ENCODE assay signal across 10 cellular contexts in the genomic region with DNA sequence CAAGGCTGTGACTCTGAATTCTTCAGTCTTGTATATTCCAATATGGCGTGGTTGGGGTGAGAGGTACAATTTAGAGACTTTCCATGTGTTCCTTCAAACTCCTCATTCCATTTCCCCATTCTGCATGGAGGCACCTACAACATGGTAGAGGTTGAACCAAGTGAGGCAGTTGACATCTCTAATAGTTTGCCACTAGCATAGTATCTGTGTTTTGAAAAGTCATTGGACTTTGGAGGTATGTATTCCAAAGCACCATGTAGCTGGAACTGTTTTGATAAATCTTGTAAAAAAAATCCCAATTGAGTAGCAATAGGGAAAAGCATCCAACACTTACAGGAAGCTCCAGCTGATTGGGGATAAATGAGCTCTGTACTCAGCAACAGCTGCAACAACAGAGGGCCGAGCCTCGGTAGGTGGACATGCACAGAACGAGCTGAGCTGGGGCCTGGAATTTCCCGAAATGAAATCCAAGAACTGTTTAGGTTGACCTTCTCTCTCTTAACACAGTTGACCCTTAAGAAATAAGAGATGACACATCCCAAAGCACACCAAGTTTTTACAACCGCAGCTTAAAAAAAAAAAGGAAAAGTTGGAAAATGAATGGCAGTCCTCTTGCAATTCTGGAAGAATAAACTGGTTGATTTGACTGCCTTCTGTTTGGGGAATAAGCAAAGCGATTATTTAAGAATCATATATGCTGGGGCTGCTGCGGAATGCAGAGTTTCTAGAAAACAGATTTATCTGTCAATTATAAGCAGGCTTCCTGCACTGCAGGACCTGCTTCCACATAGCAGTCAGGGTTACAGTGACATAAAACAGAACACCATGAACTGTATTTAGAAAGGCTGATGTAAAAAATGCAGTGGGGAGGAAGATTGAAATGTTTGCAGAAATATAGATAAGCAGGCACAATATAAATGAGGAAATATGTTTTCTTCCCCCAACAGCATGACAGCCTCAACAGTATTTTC.
DNase-seq lines count a peak whose midpoint lies in the region; ATAC-seq lines count a peak whose summit lies in the region.
"Had no signal": no experiment of that assay in that cellular context is flagged by ENCODE, and none has a peak within 500 bp of the region (broad histone marks: within the 10 kb centered on the region; RNA-seq: fewer than 3 reads in every experiment).

No MANE protein-coding gene starts in this region.

- H3K27me3 Mint-ChIP-seq in activated CD4-positive, alpha-beta memory T cell treated with anti-CD3 and anti-CD28 coated beads for 36 hours = no peaks in the 10 kb centered on the region

- no peaks in the 10 kb centered on the region for H3K9me3 Mint-ChIP-seq in activated CD4-positive, alpha-beta memory T cell treated with anti-CD3 and anti-CD28 coated beads for 36 hours

- no peaks in the 10 kb centered on the region for H3K36me3 Mint-ChIP-seq in activated CD4-positive, alpha-beta memory T cell treated with anti-CD3 and anti-CD28 coated beads for 36 hours

- no peak overlapping the region for H3K4me3 Mint-ChIP-seq in activated CD4-positive, alpha-beta memory T cell treated with anti-CD3 and anti-CD28 coated beads for 36 hours

- peaks cover 11% of the 10 kb centered on the region for H3K4me1 ChIP-seq in rectal smooth muscle tissue (ENCODE audit: control insufficient read depth, insufficient read depth, low read length)

- no peaks in the 10 kb centered on the region for H3K36me3 ChIP-seq in rectal smooth muscle tissue (ENCODE audit: control insufficient read depth, insufficient read depth, low read length)

- no peak for ATAC-seq in HG03045 (IDR thresholded peaks at IDR 0.05; ENCODE audit: unreplicated experiment)

- CTCF ChIA-PET in activated CD4-positive, alpha-beta memory T cell treated with anti-CD3 and anti-CD28 coated beads for 36 hours (lab: Charles Lee) = no interaction called here

- POLR2A ChIA-PET in activated CD4-positive, alpha-beta memory T cell treated with anti-CD3 and anti-CD28 coated beads for 36 hours (lab: Charles Lee) = no interaction called here

- H3K27me3 ChIP-seq in rectal smooth muscle tissue (ENCODE audit: control insufficient read depth, insufficient read depth, low read length) = no peaks in the 10 kb centered on the region

- DNase-seq in ELF-1 (ENCODE audit: low read depth, low spot score) (peak; percentile 50), SK-N-DZ (ENCODE audit: low spot score) (peak; percentile 91), glomerular visceral epithelial cell (ENCODE audit: extremely low spot score) (peak; percentile 93), NCI-H526 (lab: John Stamatoyannopoulos, UW) (no peak), NCI-H1694 (lab: John Stamatoyannopoulos, UW) (no peak)
- DNase-seq in activated CD4-positive, alpha-beta memory T cell treated with anti-CD3 and anti-CD28 coated beads for 36 hours = no peak
- DNase-seq: activated T-cell treated with anti-CD3 and anti-CD28 coated beads, Interleukin-2, amount 50 U/mL, for 48 hours; NCI-H187 treated with DMSO at 0.1 percent for 48 hours had no signal

- no peak overlapping the region for H3K9ac ChIP-seq in rectal smooth muscle tissue (ENCODE audit: low read length)

- intact Hi-C loops in activated CD4-positive, alpha-beta memory T cell treated with anti-CD3 and anti-CD28 coated beads for 36 hours (cut with micrococcal nuclease) = no loop called here

- H3K27ac Mint-ChIP-seq in activated CD4-positive, alpha-beta memory T cell treated with anti-CD3 and anti-CD28 coated beads for 36 hours = no peak overlapping the region

- H3K4me3 ChIP-seq in rectal smooth muscle tissue (ENCODE audit: low read length) = no peak overlapping the region

- peak overlapping the region; percentile 59 for H3K27ac ChIP-seq in rectal smooth muscle tissue (ENCODE audit: low read depth, low read length)

- H3K4me1 Mint-ChIP-seq in activated CD4-positive, alpha-beta memory T cell treated with anti-CD3 and anti-CD28 coated beads for 36 hours (ENCODE audit: low read depth) = peaks cover 12% of the 10 kb centered on the region

Comparison
In these comparisons a context has a peak if more than half of its experiments do, and no peak if none do; other contexts are left out.
1. DNase-seq: peak in ELF-1 (single experiment), SK-N-DZ (single experiment) and glomerular visceral epithelial cell (single experiment); none in activated CD4-positive, alpha-beta memory T cell treated with anti-CD3 and anti-CD28 coated beads for 36 hours (single experiment), NCI-H526 (0 of 2) and NCI-H1694 (single experiment).